In genomic region chr12:100141666-100141997, GRCh38 we compare ENCODE assay signal across 8 cellular contexts. TPM values are rescaled to one million over a fixed set of nuclear protein-coding genes. Genes with fewer than 3 reads are reported as not detected.
DNase-seq lines count a peak whose midpoint lies in the region; ATAC-seq lines count a peak whose summit lies in the region.

No MANE protein-coding gene starts in this region.

- in situ Hi-C loops in ACHN (cut with HindIII; ENCODE audit: low pct_ligation_motif_present, low pct_unique_long_range_greater_than_20kb, low sequenced_read_pairs), result no loop called here

- intact Hi-C loops in left colon (cut with DNase I, micrococcal nuclease), result loop anchor here in 1 of 2 donors (5.0 kb wide), 1 partner anchor 61 kb away; the partner anchor contains the start of gene ACTR6

- peak; percentile 91 for DNase-seq in ACHN
- peak; percentile 27 for DNase-seq in RPMI8226
- peak; percentile 15 for DNase-seq in central memory CD4-positive, alpha-beta T cell
- DNase-seq in left colon, result no peak
- peak; percentile 17 for DNase-seq in stimulated activated naive CD8-positive, alpha-beta T cell treated with anti-CD3 and anti-CD28 coated beads, Interleukin-15, Interleukin-2, amounts not matched to agents 100 U/mL and 50 U/mL, for 24 hours
- DNase-seq in COLO829 (ENCODE audit: low spot score), result no peak

- peak; percentile 35 for ATAC-seq in GM18858 (IDR thresholded peaks at IDR 0.05; ENCODE audit: unreplicated experiment)
- ATAC-seq in HG03103 (IDR thresholded peaks at IDR 0.05; ENCODE audit: low read depth, unreplicated experiment), result peak; percentile 13
- peak; percentile 5 for ATAC-seq in left colon
- ATAC-seq in stimulated activated naive CD8-positive, alpha-beta T cell treated with anti-CD3 and anti-CD28 coated beads, Interleukin-15, Interleukin-2, amounts not matched to agents 100 U/mL and 50 U/mL, for 24 hours, result peak; percentile 71

RNA-seq across cellular contexts. Expression of gene BLTP3B, which starts 1.0 kb away (rescaled TPM):
- 10 to 100 TPM; 24.1 to 24.7 TPM for total RNA-seq in left colon

RNA-seq across cellular contexts. Expression of gene ACTR6, which starts 59.0 kb away (rescaled TPM):
- 10 to 100 TPM; 20.4 to 24.7 TPM for total RNA-seq in left colon

Comparison
In these comparisons a context has a peak if more than half of its experiments do, and no peak if none do; other contexts are left out.
1. DNase-seq: peak in ACHN (single experiment), RPMI8226 (single experiment), central memory CD4-positive, alpha-beta T cell (single experiment) and stimulated activated naive CD8-positive, alpha-beta T cell treated with anti-CD3 and anti-CD28 coated beads, Interleukin-15, Interleukin-2, amounts not matched to agents 100 U/mL and 50 U/mL, for 24 hours (single experiment); none in left colon (0 of 2) and COLO829 (single experiment).
2. ATAC-seq: peak in every context shown above with its lines; median percentile 71 in stimulated activated naive CD8-positive, alpha-beta T cell treated with anti-CD3 and anti-CD28 coated beads, Interleukin-15, Interleukin-2, amounts not matched to agents 100 U/mL and 50 U/mL, for 24 hours; 35 in GM18858; 13 in HG03103; 5 in left colon.